ENCODE assay signal across 9 cellular contexts in the genomic region with DNA sequence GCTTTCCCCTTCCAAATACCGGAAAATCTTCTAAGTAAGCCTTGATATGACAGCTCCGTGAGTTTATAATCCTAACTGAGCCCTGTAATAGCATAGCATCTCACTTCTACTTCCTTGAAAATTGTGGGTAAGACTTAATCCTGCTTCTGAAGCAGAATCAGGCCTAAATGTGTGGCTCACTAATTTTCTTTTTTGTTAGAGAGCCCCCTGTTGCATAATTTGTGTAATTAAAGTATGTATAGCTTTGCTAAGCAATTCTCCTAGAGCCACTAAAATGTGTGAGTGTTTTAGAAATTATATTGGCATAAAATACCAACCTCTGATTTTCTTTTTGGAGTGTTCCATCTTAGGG.
DNase-seq lines count a peak whose midpoint lies in the region; ATAC-seq, FAIRE-seq and TF ChIP-seq lines count a peak whose summit lies in the region.
"Had no signal": no experiment of that assay in that cellular context is flagged by ENCODE, and none has a peak within 500 bp of the region (broad histone marks: within the 10 kb centered on the region; RNA-seq: fewer than 3 reads in every experiment).

No MANE protein-coding gene starts in this region.

- no peak overlapping the region for H3K27ac ChIP-seq in RWPE1
- H3K27ac ChIP-seq: neutrophil had no signal

- DNase-seq in DMS 273 treated with DMSO at 0.1 percent for 48 hours (lab: John Stamatoyannopoulos, UW) (peak; percentile 10), RWPE1 (ENCODE audit: low spot score) (no peak), NCI-H510A treated with DMSO at 0.1 percent for 48 hours (lab: John Stamatoyannopoulos, UW) (no peak), NCI-H1048 (lab: John Stamatoyannopoulos, UW) (no peak), nucleus accumbens (lab: John Stamatoyannopoulos, UW) (no peak)

- no peak for ATAC-seq in HG03196 (IDR thresholded peaks at IDR 0.05; ENCODE audit: unreplicated experiment)

- CTCF ChIA-PET in RWPE1 (lab: Yijun Ruan, JAX) = interaction anchor here (0.6 to 1.7 kb wide), 9 partner anchors 9 to 1158 kb away, joined by 3 to 15 read pairs (median 3); no protein-coding TSS in a partner anchor

- POLR2A ChIA-PET in RWPE1 (lab: Yijun Ruan, JAX; ENCODE audit: low non-redundant PET) = no interaction called here

- TF ChIP-seq CTCF in LNCAP (IDR thresholded peaks at IDR 0.05) (peak; percentile 36; the same call in 1 of the 2 replicates), RWPE1 (conservative IDR thresholded peaks at IDR 0.05; ENCODE audit: low read depth) (peak; percentile 33)

- peak; percentile 94 for FAIRE-seq in islet of Langerhans (lab: Jason Lieb, UNC)
